In the genomic region with DNA sequence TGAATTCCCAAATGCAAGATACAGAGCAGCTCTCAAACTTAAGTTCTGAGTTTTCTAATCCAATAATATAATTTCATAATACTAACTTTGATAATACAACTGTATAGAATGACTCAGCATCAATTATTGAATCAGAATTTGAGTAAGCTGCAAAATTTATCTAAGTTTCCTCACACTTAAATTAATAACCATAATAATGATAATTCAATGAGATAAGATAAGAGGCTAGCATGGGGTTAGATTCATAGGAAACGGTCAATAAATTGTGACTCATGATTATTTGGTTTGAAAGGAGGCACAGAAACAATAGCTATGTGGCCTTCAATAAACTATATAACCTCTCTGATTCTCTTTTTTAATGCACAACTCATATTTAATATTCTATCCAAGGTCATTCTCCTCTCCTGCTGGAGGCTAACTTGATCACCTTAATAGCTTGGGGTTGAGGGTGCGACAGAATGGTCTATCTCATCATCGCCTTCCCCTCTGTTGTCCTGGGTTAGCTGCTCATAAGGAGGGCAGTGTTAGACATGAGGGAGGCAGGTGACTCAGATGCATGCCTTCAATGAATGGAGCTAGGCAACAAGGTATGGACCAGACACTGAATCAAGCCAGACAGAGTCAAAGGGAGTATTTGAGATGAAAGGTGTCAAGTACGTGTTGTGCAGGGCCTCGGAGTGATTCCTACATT, we compare ENCODE assay signal across 1 cellular context.
A peak's percentile ranks its signal among the peaks of the same experiment; 100 is the strongest.
TF ChIP-seq lines count a peak whose summit lies in the region.

No MANE protein-coding gene starts in this region.

TF ChIP-seq in endothelial cell of umbilical vein, 7 proteins besides CTCF, POLR2A, EP300 and RAD21 (continued from another document):
- TF ChIP-seq POLR2AphosphoS5 (IDR thresholded peaks at IDR 0.05; ENCODE audit: insufficient read depth, low read depth, low read length) (no peak), MYC (IDR thresholded peaks at IDR 0.05; ENCODE audit: low read depth, low read length) (no peak), JUN (IDR thresholded peaks at IDR 0.05; ENCODE audit: borderline replicate concordance, insufficient read depth, insufficient read length, low read depth) (peak; percentile 41)
- TF ChIP-seq, protein P1, sequence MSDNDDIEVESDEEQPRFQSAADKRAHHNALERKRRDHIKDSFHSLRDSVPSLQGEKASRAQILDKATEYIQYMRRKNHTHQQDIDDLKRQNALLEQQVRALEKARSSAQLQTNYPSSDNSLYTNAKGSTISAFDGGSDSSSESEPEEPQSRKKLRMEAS (IDR thresholded peaks at IDR 0.05; ENCODE audit: insufficient read depth, insufficient read length) = no peak
TF ChIP-seq in endothelial cell of umbilical vein: peak in this region for 3.
